ENCODE assay signal across 2 cellular contexts in genomic region chr3:98809561-98809960, GRCh38.
TF ChIP-seq lines count a peak whose summit lies in the region.

No MANE protein-coding gene starts in this region.

TF ChIP-seq in liver, 16 proteins besides CTCF, POLR2A, EP300 and RAD21 (continued from another document):
- TF ChIP-seq ZBTB33 (IDR thresholded peaks at IDR 0.05) (no peak), ATF3 (IDR thresholded peaks at IDR 0.05) (peak; percentile 27)

TF ChIP-seq in HepG2, 621 proteins besides CTCF, POLR2A, EP300 and RAD21 (continued from another document):
- TF ChIP-seq ZBTB39 (CRISPR knock-in tag; IDR thresholded peaks at IDR 0.05): no peak
- no peak for TF ChIP-seq ZFX (CRISPR knock-in tag; IDR thresholded peaks at IDR 0.05; ENCODE audit: low read depth)
- no peak for TF ChIP-seq ZNF431 (CRISPR knock-in tag; IDR thresholded peaks at IDR 0.05; ENCODE audit: borderline replicate concordance, low read depth)
- TF ChIP-seq ZNF264 (CRISPR knock-in tag; IDR thresholded peaks at IDR 0.05): no peak
- TF ChIP-seq IRF1 (CRISPR knock-in tag; IDR thresholded peaks at IDR 0.05; ENCODE audit: low read depth): no peak
- TF ChIP-seq ZFP1 (CRISPR knock-in tag; IDR thresholded peaks at IDR 0.05): no peak
- no peak for TF ChIP-seq ZNF331 (CRISPR knock-in tag; IDR thresholded peaks at IDR 0.05)
- no peak for TF ChIP-seq ZMYM4 (CRISPR knock-in tag; IDR thresholded peaks at IDR 0.05)
- no peak for TF ChIP-seq KLF16 (CRISPR knock-in tag; IDR thresholded peaks at IDR 0.05)
- TF ChIP-seq CBFB (CRISPR knock-in tag; IDR thresholded peaks at IDR 0.05): no peak
- no peak for TF ChIP-seq HIC2 (CRISPR knock-in tag; IDR thresholded peaks at IDR 0.05; ENCODE audit: low read depth)
